In genomic region chr5:892390-893136, GRCh38 we compare ENCODE assay signal across 1 cellular context.
TF ChIP-seq lines count a peak whose summit lies in the region.

Gene BRD9, minus strand, starts transcription at chr5:892801. Its CDS starts 144 bp downstream, at chr5:892657.
Gene TRIP13, plus strand, starts transcription at chr5:892884. Its CDS starts 115 bp downstream, at chr5:892999.

TF ChIP-seq in HepG2, 621 proteins besides CTCF, POLR2A, EP300 and RAD21 (continued from another document and continues in another):
- TF ChIP-seq PRDM15 (CRISPR knock-in tag; IDR thresholded peaks at IDR 0.05) = no peak
- TF ChIP-seq SSRP1 (CRISPR knock-in tag; IDR thresholded peaks at IDR 0.05) = no peak
- no peak; the same call in 1 of the 2 replicates for TF ChIP-seq ZNF547 (CRISPR knock-in tag; IDR thresholded peaks at IDR 0.05)
- peak; percentile 91 for TF ChIP-seq SP4 (CRISPR knock-in tag; IDR thresholded peaks at IDR 0.05)
- TF ChIP-seq GABPB1 (CRISPR knock-in tag; IDR thresholded peaks at IDR 0.05) = peak; percentile 94
- TF ChIP-seq ZNF281 (CRISPR knock-in tag; IDR thresholded peaks at IDR 0.05; ENCODE audit: borderline replicate concordance) = peak; percentile 33; the same call in 1 of the 2 replicates
- peak; percentile 57; the same call in 1 of the 2 replicates for TF ChIP-seq HES4 (CRISPR knock-in tag; IDR thresholded peaks at IDR 0.05; ENCODE audit: borderline replicate concordance)
- peak; percentile 18; the same call in 1 of the 2 replicates for TF ChIP-seq ZBTB14 (CRISPR knock-in tag; IDR thresholded peaks at IDR 0.05)
- TF ChIP-seq KAT7 (CRISPR knock-in tag; IDR thresholded peaks at IDR 0.05; ENCODE audit: borderline replicate concordance) = peak; percentile 63; the same call in 1 of the 2 replicates
- no peak for TF ChIP-seq CBX1 (IDR thresholded peaks at IDR 0.05; ENCODE audit: low read depth)
- no peak for TF ChIP-seq GMEB2 (CRISPR knock-in tag; IDR thresholded peaks at IDR 0.05; ENCODE audit: low read depth)
- TF ChIP-seq IRF1 (CRISPR knock-in tag; IDR thresholded peaks at IDR 0.05; ENCODE audit: low read depth) = no peak
- TF ChIP-seq POGZ (CRISPR knock-in tag; IDR thresholded peaks at IDR 0.05) = no peak
- TF ChIP-seq PRDM10 (CRISPR knock-in tag; IDR thresholded peaks at IDR 0.05; ENCODE audit: low read depth) = no peak
- TF ChIP-seq ZXDC (CRISPR knock-in tag; IDR thresholded peaks at IDR 0.05) = no peak
- no peak for TF ChIP-seq CREB3 (CRISPR knock-in tag; IDR thresholded peaks at IDR 0.05)
- peak; percentile 90 for TF ChIP-seq TOPORS (CRISPR knock-in tag; IDR thresholded peaks at IDR 0.05)
- TF ChIP-seq ZBTB7B (CRISPR knock-in tag; IDR thresholded peaks at IDR 0.05) = no peak
- TF ChIP-seq TP53 (CRISPR knock-in tag; conservative IDR thresholded peaks at IDR 0.05) = no peak
- TF ChIP-seq ATF2 (CRISPR knock-in tag; IDR thresholded peaks at IDR 0.05) = 0 out of 2 replicates have a peak, but pooled peaks have one; percentile 21
- TF ChIP-seq ZNF30 (CRISPR knock-in tag; IDR thresholded peaks at IDR 0.05) = no peak
- TF ChIP-seq AKNA (CRISPR knock-in tag; IDR thresholded peaks at IDR 0.05; ENCODE audit: borderline replicate concordance) = no peak
- TF ChIP-seq ZBTB3 (CRISPR knock-in tag; IDR thresholded peaks at IDR 0.05; ENCODE audit: borderline replicate concordance, low read depth) = no peak
- no peak for TF ChIP-seq EEA1 (CRISPR knock-in tag; IDR thresholded peaks at IDR 0.05; ENCODE audit: borderline replicate concordance)
